ENCODE assay signal across 19 cellular contexts in genomic region chr9:111674319-111674718, GRCh38. TPM values are rescaled to one million over a fixed set of nuclear protein-coding genes. Genes with fewer than 3 reads are reported as not detected.
DNase-seq lines count a peak whose midpoint lies in the region; FAIRE-seq and TF ChIP-seq lines count a peak whose summit lies in the region.
"Had no signal": no experiment of that assay in that cellular context is flagged by ENCODE, and none has a peak within 500 bp of the region (broad histone marks: within the 10 kb centered on the region; RNA-seq: fewer than 3 reads in every experiment).

No MANE protein-coding gene starts in this region.

- 89% methylated on average over 2 of the region's 2 CpGs for WGBS in SK-N-SH (ENCODE audit: low lambda C conversion rate)
- WGBS in H1 (ENCODE audit: extremely low coverage in 1 of 2, insufficient coverage in 1 of 2, insufficient read length in 1 of 2, insufficient replicate concordance in 2 of 2, low coverage in 1 of 2, low lambda C conversion rate in 2 of 2, missing lambda C conversion rate in 1 of 2), 2 experiments: 87% methylated on average over 2 of the region's 2 CpGs; no CpG with 5 or more reads in 1 of the 2 experiments

- H3K79me1 ChIP-seq in H1 (ENCODE audit: low read depth, low read length): no peaks in the 10 kb centered on the region

- peaks cover 0 to 2% of the 10 kb centered on the region in 2 experiments; a peak in 1 of 4 replicates for H3K4me1 ChIP-seq in SK-N-SH (ENCODE audit: control insufficient read depth in 1 of 2, insufficient read depth in 2 of 2, low read depth in 1 of 2, low read length in 1 of 2)
- no peaks in the 10 kb centered on the region for H3K4me1 ChIP-seq in H1 (replicated peaks in 1 of 4; ENCODE audit: control insufficient read depth in 3 of 4, insufficient read depth in 4 of 4, low read length in 3 of 4)
- H3K4me1 ChIP-seq: BLaER1 treated with 17β-estradiol and CSF1 and Interleukin-3, amounts not matched to agents 10 nM and 100 nM; Caco-2 had no signal

- H3K4me3 ChIP-seq in AG10803 (ENCODE audit: low read length) (no peak overlapping the region), SK-N-SH (ENCODE audit: low read depth in 2 of 2, low read length in 1 of 2) (no peak overlapping the region), H1 (ENCODE audit: extremely low read depth in 1 of 4, insufficient read depth in 2 of 4, low read depth in 3 of 4, low read length in 4 of 4) (no peak overlapping the region)
- H3K4me3 ChIP-seq: BLaER1 treated with 17β-estradiol and CSF1 and Interleukin-3, amounts not matched to agents 10 nM and 100 nM; GM23338 had no signal

- no peaks in the 10 kb centered on the region for H3F3A ChIP-seq in SK-N-SH (replicated peaks; ENCODE audit: insufficient read depth)

- peaks cover 4% of the 10 kb centered on the region for H3K9me3 Mint-ChIP-seq in nephron progenitor cell
- H3K9me3 Mint-ChIP-seq: CD8-positive, alpha-beta memory T cell; HFFc6 had no signal

- H3K79me2 ChIP-seq in SK-N-SH (ENCODE audit: insufficient read depth) (no peaks in the 10 kb centered on the region), H1 (ENCODE audit: control insufficient read depth in 1 of 2, insufficient read depth in 2 of 2, low read length in 2 of 2) (no peaks in the 10 kb centered on the region)

- no peak overlapping the region for H2BK120ac ChIP-seq in H1 (replicated peaks; ENCODE audit: low read depth, low read length)

- no peak overlapping the region for H4K8ac ChIP-seq in H1 (ENCODE audit: extremely low read depth, insufficient read depth, low read length)

- H3K9me2 ChIP-seq in SK-N-SH: no peaks in the 10 kb centered on the region

- peak overlapping the region; percentile 69 for H3K27ac Mint-ChIP-seq in nephron progenitor cell
- H3K27ac Mint-ChIP-seq: B cell, GM23338, HFFc6 had no signal

- H4K5ac ChIP-seq in H1 (ENCODE audit: insufficient read length, low read depth, low read length): no peak overlapping the region

- no peak overlapping the region for H2BK5ac ChIP-seq in H1 (ENCODE audit: low read depth, low read length)

- H3K27me3 ChIP-seq in SK-N-SH (ENCODE audit: insufficient read depth): no peaks in the 10 kb centered on the region
- no peaks in the 10 kb centered on the region for H3K27me3 ChIP-seq in H1 (replicated peaks in 1 of 4; ENCODE audit: control insufficient read depth in 3 of 4, extremely low read depth in 1 of 4, insufficient read depth in 3 of 4, low read length in 3 of 4)
- H3K27me3 ChIP-seq: BLaER1 treated with 17β-estradiol and CSF1 and Interleukin-3, amounts not matched to agents 10 nM and 100 nM had no signal

- peaks cover 46% of the 10 kb centered on the region for H3K36me3 Mint-ChIP-seq in nephron progenitor cell (ENCODE audit: low read depth)

- H3K14ac ChIP-seq in H1 (ENCODE audit: insufficient read length): no peak overlapping the region

- H3K27me3 Mint-ChIP-seq in nephron progenitor cell (ENCODE audit: low read depth, poor library complexity): peaks cover 7% of the 10 kb centered on the region
- H3K27me3 Mint-ChIP-seq: B cell; CD8-positive, alpha-beta memory T cell had no signal

- H3K23me2 ChIP-seq in H1 (ENCODE audit: low read depth, low read length): no peaks in the 10 kb centered on the region

- H2AK5ac ChIP-seq in H1 (ENCODE audit: low read depth, low read length): no peak overlapping the region

- H4K20me1 ChIP-seq in SK-N-SH (ENCODE audit: insufficient read depth) (no peaks in the 10 kb centered on the region), H1 (replicated peaks in 1 of 2; ENCODE audit: control insufficient read depth in 1 of 2, insufficient read depth in 2 of 2, low read length in 2 of 2) (no peaks in the 10 kb centered on the region)

- TF ChIP-seq EP300 in SK-N-SH (IDR thresholded peaks at IDR 0.05; ENCODE audit: borderline replicate concordance in 1 of 2, low read depth in 1 of 2, low read length in 1 of 2) (0 out of 4 replicates have a peak, but pooled peaks of 1 of the 2 experiments have one; percentile 58), H1 (IDR thresholded peaks at IDR 0.05; ENCODE audit: borderline replicate concordance in 1 of 2, low read depth in 2 of 2, low read length in 2 of 2) (no peak)

- H3K9me3 ChIP-seq in SK-N-SH: no peaks in the 10 kb centered on the region
- H3K9me3 ChIP-seq in H1 (ENCODE audit: insufficient read depth in 2 of 2, low read depth in 1 of 2, low read length in 1 of 2): no peaks in the 10 kb centered on the region
- H3K9me3 ChIP-seq: Caco-2 had no signal

- CTCF ChIA-PET in SK-N-SH (lab: Yijun Ruan, JAX) (interaction anchor here (0.8 to 1.5 kb wide), 6 partner anchors 12 to 417 kb away, joined by 3 to 4 read pairs (median 4); no protein-coding TSS in a partner anchor), H1 (lab: Charles Lee; ENCODE audit: partially characterized antibody) (interaction anchor here (0.8 to 1.9 kb wide), 7 partner anchors 10 to 401 kb away, joined by 3 to 4 read pairs (median 3); partner anchors contain the start of gene DNAJC25)

- H2BK12ac ChIP-seq in H1 (ENCODE audit: low read depth, low read length): no peak overlapping the region

- no peak overlapping the region for H3K18ac ChIP-seq in H1 (ENCODE audit: extremely low read depth, low read length)

- TF ChIP-seq CTCF in AG10803 (conservative IDR thresholded peaks at IDR 0.05; ENCODE audit: low read length): no peak
- TF ChIP-seq CTCF in SK-N-SH (IDR thresholded peaks at IDR 0.05): no peak
- TF ChIP-seq CTCF in H1 (IDR thresholded peaks at IDR 0.05; ENCODE audit: control extremely low read depth in 1 of 3, insufficient read depth in 1 of 3, low read depth in 1 of 3, low read length in 3 of 3): no peak
- no peak for TF ChIP-seq CTCF in nephron progenitor cell (IDR thresholded peaks at IDR 0.05)

- H3K36me3 ChIP-seq in SK-N-SH (replicated peaks in 1 of 2; ENCODE audit: control insufficient read depth in 1 of 2, insufficient read depth in 2 of 2, low read length in 1 of 2): peaks cover 8 to 9% of the 10 kb centered on the region in 2 experiments
- H3K36me3 ChIP-seq in H1 (ENCODE audit: control insufficient read depth in 2 of 4, insufficient read depth in 4 of 4, low read length in 3 of 4): no peaks in the 10 kb centered on the region; a peak in 2 of 8 replicates

- H2BK20ac ChIP-seq in H1 (ENCODE audit: low read length): no peak overlapping the region

- no peak overlapping the region for H2AFZ ChIP-seq in SK-N-SH (ENCODE audit: low read depth)
- H2AFZ ChIP-seq in H1 (ENCODE audit: low read length): no peak overlapping the region
- H2AFZ ChIP-seq: GM23338 had no signal

- no peak overlapping the region for H3K4ac ChIP-seq in H1 (replicated peaks; ENCODE audit: insufficient read length, low read depth, low read length)

- H3K56ac ChIP-seq in H1 (replicated peaks; ENCODE audit: insufficient read length, low read depth, low read length): no peak overlapping the region

- H3K4me2 ChIP-seq in SK-N-SH (no peak overlapping the region), H1 (ENCODE audit: insufficient read depth in 1 of 2, low read depth in 2 of 2, low read length in 2 of 2) (no peak overlapping the region)
- H3K4me2 ChIP-seq: BLaER1 treated with 17β-estradiol and CSF1 and Interleukin-3, amounts not matched to agents 10 nM and 100 nM; GM23338 had no signal

- no peaks in the 10 kb centered on the region for H3K4me1 Mint-ChIP-seq in nephron progenitor cell
- H3K4me1 Mint-ChIP-seq: B cell; CD8-positive, alpha-beta memory T cell; GM23338 had no signal

- H3K23ac ChIP-seq in H1 (ENCODE audit: insufficient read length): no peak overlapping the region

- FAIRE-seq in H1 (lab: Jason Lieb, UNC): peak; percentile 13
- no peak for FAIRE-seq in RCC 7860 (lab: Jason Lieb, UNC)

- POLR2A ChIA-PET in SK-N-SH (lab: Yijun Ruan, JAX) (interaction anchor here (0.8 kb wide), 1 partner anchor 13 kb away, joined by 4 read pairs; the partner anchor contains the start of gene GNG10), H1 (lab: Charles Lee; ENCODE audit: partially characterized antibody) (interaction anchor here (0.7 to 0.9 kb wide), 2 partner anchors 10 kb away, joined by 3 read pairs; no protein-coding TSS in a partner anchor)

- TF ChIP-seq POLR2A in H1 (IDR thresholded peaks at IDR 0.05; ENCODE audit: control extremely low read depth in 1 of 2, low read depth in 2 of 2, low read length in 2 of 2): no peak

- no peak overlapping the region for H2BK15ac ChIP-seq in H1 (ENCODE audit: low read length)

- DNase-seq in AG10803 (ENCODE audit: low read depth): peak; percentile 39
- peak; percentile 53 for DNase-seq in SK-N-SH
- no peak for DNase-seq in H1 (ENCODE audit: low read depth in 1 of 2, low spot score in 2 of 2)
- DNase-seq in nephron progenitor cell: no peak
- DNase-seq in NCI-H2107 treated with DMSO at 0.1 percent for 48 hours (lab: John Stamatoyannopoulos, UW; ENCODE audit: unreplicated experiment): no peak
- no peak for DNase-seq in RCC 7860 (ENCODE audit: low spot score)
- DNase-seq in UCSD-AML1 (lab: John Stamatoyannopoulos, UW; ENCODE audit: unreplicated experiment): no peak
- DNase-seq: 8988T; Caco-2; CD8-positive, alpha-beta memory T cell; DMS153; DMS79; GDM1; H7; HFFc6 had no signal

- no peak for TF ChIP-seq RAD21 in SK-N-SH (IDR thresholded peaks at IDR 0.05; ENCODE audit: low read length)
- TF ChIP-seq RAD21 in H1 (IDR thresholded peaks at IDR 0.05 in 1 of 2, conservative IDR thresholded peaks at IDR 0.05 in 1 of 2; ENCODE audit: low read depth in 2 of 2, low read length in 2 of 2): no peak

- H3K27ac ChIP-seq in SK-N-SH (ENCODE audit: low read depth in 2 of 2, low read length in 1 of 2) (no peak overlapping the region), H1 (ENCODE audit: low read depth, low read length) (no peak overlapping the region)
- H3K27ac ChIP-seq: BLaER1 treated with 17β-estradiol and CSF1 and Interleukin-3, amounts not matched to agents 10 nM and 100 nM; HL-60 had no signal

- no peak overlapping the region for H4K91ac ChIP-seq in H1 (replicated peaks; ENCODE audit: insufficient read length, low read length)

- H3K4me3 Mint-ChIP-seq in nephron progenitor cell: no peak overlapping the region
- H3K4me3 Mint-ChIP-seq: B cell; CD8-positive, alpha-beta memory T cell; GM23338; HFFc6 had no signal

- no peak overlapping the region for H3K9ac ChIP-seq in SK-N-SH
- H3K9ac ChIP-seq in H1 (replicated peaks in 1 of 4; ENCODE audit: extremely low read depth in 1 of 4, low read depth in 3 of 4, low read length in 3 of 4): no peak overlapping the region
- H3K9ac ChIP-seq: BLaER1 treated with 17β-estradiol and CSF1 and Interleukin-3, amounts not matched to agents 10 nM and 100 nM had no signal

RNA-seq across cellular contexts. Expression of gene GNG10, which starts 12.9 kb away (rescaled TPM):
- 57.7 and 69.3 TPM in 2 replicates for polyA plus RNA-seq in SK-N-SH (2012; rRNA removed)
- 88.8 and 113 TPM in 2 replicates for polyA plus RNA-seq in SK-N-SH (2012; cell fraction: cytosol; rRNA removed)
- 14.8 and 14.9 TPM in 2 replicates for polyA plus RNA-seq in SK-N-SH (2012; cell fraction: nucleus; rRNA removed)
- 28.5 and 30.5 TPM in 2 replicates for total RNA-seq in H1 (2021; fragmentation: NEBNext Ultra II Directional; extraction: Animal tissue kit (Norgen Biotek cat#: 25700))
- 17.7 and 24.7 TPM in 2 replicates for polyA plus RNA-seq in H1 (2011; rRNA removed)
- polyA plus RNA-seq in H1 (2011; cell fraction: cytosol; rRNA removed): 34.0 TPM
- polyA plus RNA-seq in H1 (2011; cell fraction: nucleus; rRNA removed): 17.3 TPM
- polyA plus RNA-seq in H1 (2012, experiment 1 of 2): 16.6 to 18.2 TPM (median 16.7 TPM) in 4 replicates
- 4.9 TPM for polyA plus RNA-seq in H1 (2012, experiment 2 of 2)
- 23.2 TPM for polyA plus RNA-seq in H1 (2013, experiment 1 of 2)
- polyA plus RNA-seq in H1 (2013, experiment 2 of 2): 19.8 TPM
- 7.3 and 10.6 TPM in 2 replicates for polyA minus RNA-seq in H1 (2011; rRNA and poly(A)+ RNA removed)
- 2.3 TPM for polyA minus RNA-seq in H1 (2011; cell fraction: cytosol; rRNA and poly(A)+ RNA removed)
- polyA minus RNA-seq in H1 (2011; cell fraction: nucleus; rRNA and poly(A)+ RNA removed): 21.2 TPM

RNA-seq across cellular contexts. Expression of gene DNAJC25, which starts 43.2 kb away (rescaled TPM):
- polyA plus RNA-seq in SK-N-SH (2012; rRNA removed): 3.3 and 4.4 TPM in 2 replicates
- polyA plus RNA-seq in SK-N-SH (2012; cell fraction: cytosol; rRNA removed): 4.5 and 6.2 TPM in 2 replicates
- 3.0 and 4.4 TPM in 2 replicates for polyA plus RNA-seq in SK-N-SH (2012; cell fraction: nucleus; rRNA removed)
- total RNA-seq in H1 (2021; fragmentation: NEBNext Ultra II Directional; extraction: Animal tissue kit (Norgen Biotek cat#: 25700)): 6.2 and 6.6 TPM in 2 replicates
- 2.5 and 2.7 TPM in 2 replicates for polyA plus RNA-seq in H1 (2011; rRNA removed)
- 4.1 TPM for polyA plus RNA-seq in H1 (2011; cell fraction: cytosol; rRNA removed)
- 4.5 TPM for polyA plus RNA-seq in H1 (2011; cell fraction: nucleus; rRNA removed)
- 3.2 to 4.8 TPM (median 3.4 TPM) in 4 replicates for polyA plus RNA-seq in H1 (2012, experiment 1 of 2)
- 0.76 TPM for polyA plus RNA-seq in H1 (2012, experiment 2 of 2)
- polyA plus RNA-seq in H1 (2013, experiment 1 of 2): 10.5 TPM
- 12.6 TPM for polyA plus RNA-seq in H1 (2013, experiment 2 of 2)
- 1.4 and 2.2 TPM in 2 replicates for polyA minus RNA-seq in H1 (2011; rRNA and poly(A)+ RNA removed)
- 1.5 TPM for polyA minus RNA-seq in H1 (2011; cell fraction: cytosol; rRNA and poly(A)+ RNA removed)
- polyA minus RNA-seq in H1 (2011; cell fraction: nucleus; rRNA and poly(A)+ RNA removed): 6.0 TPM

Comparison
In these comparisons a context has a peak if more than half of its experiments do, and no peak if none do; other contexts are left out.
1. DNase-seq: peak in AG10803 (single experiment) and SK-N-SH (single experiment); none in H1 (0 of 2), nephron progenitor cell (single experiment), NCI-H2107 treated with DMSO at 0.1 percent for 48 hours (single experiment), RCC 7860 (single experiment) and UCSD-AML1 (single experiment).